In genomic region chr7:71439316-71439715, GRCh38 we compare ENCODE assay signal across 29 cellular contexts.
"Had no signal": no experiment of that assay in that cellular context is flagged by ENCODE, and none has a peak within 500 bp of the region (broad histone marks: within the 10 kb centered on the region; RNA-seq: fewer than 3 reads in every experiment).

No MANE protein-coding gene starts in this region.

- H2AFZ ChIP-seq: hepatocyte had no signal

- H3K79me2 ChIP-seq: hepatocyte had no signal

- H3K4me1 Mint-ChIP-seq: immature natural killer cell had no signal

- FAIRE-seq: endometrium, kidney had no signal

- H3K4me2 ChIP-seq: hepatocyte had no signal

- H3K4me3 ChIP-seq: colonic mucosa, esophagus squamous epithelium, gastrocnemius medialis, heart left ventricle, hepatocyte, left lung, lower lobe of right lung had no signal

- H3K27me3 ChIP-seq: colonic mucosa, esophagus squamous epithelium, gastrocnemius medialis, heart left ventricle, hepatocyte, left lung had no signal

- H3K4me1 ChIP-seq: colonic mucosa, esophagus squamous epithelium, gastrocnemius medialis, left lung, lower lobe of right lung had no signal

- H3K4me3 Mint-ChIP-seq: dendritic cell treated with granulocyte-macrophage colony-stimulating factor and Interleukin-4, amounts not matched to agents 40 ng/mL and 50 ng/mL, for 4 days; effector memory CD8-positive, alpha-beta T cell; endodermal cell; immature natural killer cell had no signal

- H3K27me3 Mint-ChIP-seq: dendritic cell treated with granulocyte-macrophage colony-stimulating factor and Interleukin-4, amounts not matched to agents 40 ng/mL and 50 ng/mL, for 4 days; effector memory CD8-positive, alpha-beta T cell had no signal

- H3K36me3 ChIP-seq: colonic mucosa, esophagus squamous epithelium, gastrocnemius medialis, heart left ventricle, left lung, lower lobe of right lung had no signal

- H3K27ac ChIP-seq: colonic mucosa, epithelial cell of prostate, esophagus squamous epithelium, gastrocnemius medialis, heart left ventricle, hepatocyte, left lung, lower lobe of right lung had no signal

- H3K9me3 ChIP-seq: colonic mucosa, esophagus squamous epithelium, gastrocnemius medialis, heart left ventricle, lower lobe of right lung had no signal

- H3K27ac Mint-ChIP-seq: dendritic cell treated with granulocyte-macrophage colony-stimulating factor and Interleukin-4, amounts not matched to agents 40 ng/mL and 50 ng/mL, for 4 days; effector memory CD8-positive, alpha-beta T cell; endodermal cell; immature natural killer cell had no signal

- ATAC-seq: effector memory CD8-positive, alpha-beta T cell; esophagus mucosa; gastrocnemius medialis; heart left ventricle; left colon; left lung; left ventricle myocardium superior; lower lobe of right lung had no signal

- DNase-seq: cerebellar nuclear complex; colonic mucosa; cortex of kidney; effector CD8-positive, alpha-beta T cell; effector memory CD8-positive, alpha-beta T cell; endodermal cell; erythroblast; esophagus squamous epithelium; foreskin fibroblast; foreskin melanocyte; gastrocnemius medialis; glutamatergic neuron; heart left ventricle; hypothalamus; immature natural killer cell; islet precursor cell; kidney; kidney glomerular epithelial cell; left colon; left lung; left ventricle myocardium superior; lower lobe of right lung; mesenchymal stem cell; midbrain had no signal

- H3K36me3 Mint-ChIP-seq: immature natural killer cell had no signal
